1 cellular context compared by ENCODE assay signal in the genomic region with DNA sequence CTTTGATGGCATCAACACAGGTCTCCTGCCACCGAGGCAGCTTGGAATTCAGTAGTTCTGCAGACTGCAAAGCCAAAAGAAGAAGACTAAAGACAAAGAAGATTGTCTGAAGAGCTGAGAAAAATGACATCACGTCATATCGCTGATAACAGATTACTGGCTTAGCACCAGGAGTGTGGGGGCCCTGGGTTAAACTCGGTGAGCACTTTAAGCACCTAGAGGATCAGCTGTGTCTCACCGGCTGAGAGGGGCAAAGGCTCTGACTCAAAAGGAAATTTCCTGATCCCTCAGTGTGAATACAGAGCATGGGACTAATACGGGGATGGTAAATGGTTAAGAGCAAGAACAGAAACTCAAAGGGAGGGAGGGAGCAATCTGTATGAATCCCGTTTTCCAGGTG.
TF ChIP-seq lines count a peak whose summit lies in the region.

No MANE protein-coding gene starts in this region.

TF ChIP-seq in WTC11, 78 proteins besides CTCF, POLR2A, EP300 and RAD21 (continued from another document):
- TF ChIP-seq JAZF1 (CRISPR knock-in tag; IDR thresholded peaks at IDR 0.05) (no peak), ZNF219 (CRISPR knock-in tag; IDR thresholded peaks at IDR 0.05; ENCODE audit: borderline replicate concordance) (no peak), CBFB (CRISPR knock-in tag; IDR thresholded peaks at IDR 0.05; ENCODE audit: low read depth) (no peak), ZNF423 (CRISPR knock-in tag; IDR thresholded peaks at IDR 0.05) (no peak), USF1 (CRISPR knock-in tag; IDR thresholded peaks at IDR 0.05) (no peak), PRRX2 (CRISPR knock-in tag; IDR thresholded peaks at IDR 0.05) (no peak), GTF2I (CRISPR knock-in tag; conservative IDR thresholded peaks at IDR 0.05) (no peak), NFE2L1 (CRISPR knock-in tag; IDR thresholded peaks at IDR 0.05) (no peak), ESRRA (CRISPR knock-in tag; IDR thresholded peaks at IDR 0.05; ENCODE audit: borderline replicate concordance) (no peak)
